In genomic region chr15:100931143-100931890, GRCh38 we compare ENCODE assay signal across 14 cellular contexts. TPM values are rescaled to one million over a fixed set of nuclear protein-coding genes. Genes with fewer than 3 reads are reported as not detected.
DNase-seq lines count a peak whose midpoint lies in the region; ATAC-seq, FAIRE-seq and TF ChIP-seq lines count a peak whose summit lies in the region.
"Had no signal": no experiment of that assay in that cellular context is flagged by ENCODE, and none has a peak within 500 bp of the region (broad histone marks: within the 10 kb centered on the region; RNA-seq: fewer than 3 reads in every experiment).

No MANE protein-coding gene starts in this region.

- POLR2A ChIA-PET in K562 (lab: Yijun Ruan, JAX), result no interaction called here

- H4K20me1 ChIP-seq in K562 (replicated peaks; ENCODE audit: control insufficient read depth, insufficient read depth, low read length), result no peaks in the 10 kb centered on the region

- CTCF ChIA-PET in K562 (lab: Yijun Ruan, JAX; ENCODE audit: low intra/inter-chr PET ratio), result no interaction called here

- no TSS peak for BruUV-seq in K562 (replicated peaks; lab: Mats Ljungman, UMichigan)

- no peak for TF ChIP-seq RAD21 in K562 (CRISPR knock-in tag; conservative IDR thresholded peaks at IDR 0.05 in 1 of 2, IDR thresholded peaks at IDR 0.05 in 1 of 2)

- no peak overlapping the region for H3K4me2 ChIP-seq in K562 (ENCODE audit: insufficient read depth, low read length)

- H3K79me2 ChIP-seq in K562 (ENCODE audit: control insufficient read depth, insufficient read depth, low read length), result no peaks in the 10 kb centered on the region

- FAIRE-seq in K562 (lab: Jason Lieb, UNC), result no peak
- FAIRE-seq: kidney, urothelium cell line had no signal

- H3K9ac ChIP-seq in K562 (ENCODE audit: insufficient read depth in 1 of 2, low read depth in 2 of 2, low read length in 2 of 2), result no peak overlapping the region
- H3K9ac ChIP-seq in colonic mucosa (ENCODE audit: low read depth in 2 of 2, low read length in 2 of 2), result no peak overlapping the region

- H3K4me1 ChIP-seq in K562 (replicated peaks in 1 of 2; ENCODE audit: control insufficient read depth in 2 of 2, insufficient read depth in 2 of 2, low read length in 2 of 2) (no peaks in the 10 kb centered on the region), colonic mucosa (no peaks in the 10 kb centered on the region)

- no peak for TF ChIP-seq EP300 in K562 (IDR thresholded peaks at IDR 0.05; ENCODE audit: low read length)

- intact Hi-C loops in K562 (cut with micrococcal nuclease), result no loop called here
- intact Hi-C loops in colonic mucosa (cut with DNase I), result no loop called here

- H3K9me3 ChIP-seq in K562 (replicated peaks; ENCODE audit: control insufficient read depth, insufficient read depth, low read depth, low read length), result no peaks in the 10 kb centered on the region
- no peaks in the 10 kb centered on the region for H3K9me3 ChIP-seq in colonic mucosa

- 4% methylated on average over 15 of the region's 15 CpGs for WGBS in K562 (ENCODE audit: insufficient coverage, low coverage, missing lambda C conversion rate)

- no peak for TF ChIP-seq CTCF in K562 (IDR thresholded peaks at IDR 0.05 in 2 of 3, conservative IDR thresholded peaks at IDR 0.05 in 1 of 3; ENCODE audit: insufficient read depth in 2 of 3, low read depth in 1 of 3, low read length in 3 of 3)
- no peak for TF ChIP-seq CTCF in colonic mucosa (IDR thresholded peaks at IDR 0.05)

- no peak for TF ChIP-seq POLR2A in K562 (conservative IDR thresholded peaks at IDR 0.05)

- ATAC-seq in GM18511 (IDR thresholded peaks at IDR 0.05; ENCODE audit: unreplicated experiment), result peak; percentile 41
- ATAC-seq in GM21447 (IDR thresholded peaks at IDR 0.05; ENCODE audit: unreplicated experiment), result peak; percentile 31
- ATAC-seq in HG03103 (IDR thresholded peaks at IDR 0.05; ENCODE audit: low read depth, unreplicated experiment), result peak; percentile 31
- ATAC-seq in K562, result no peak
- ATAC-seq in GM21360 (IDR thresholded peaks at IDR 0.05; ENCODE audit: unreplicated experiment), result no peak
- ATAC-seq: naive thymus-derived CD4-positive, alpha-beta T cell had no signal

- DNase-seq in K562 (ENCODE audit: extremely low read depth in 1 of 4, low spot score in 3 of 4) (no peak), colonic mucosa (no peak), UCSD-AML1 (lab: John Stamatoyannopoulos, UW; ENCODE audit: unreplicated experiment) (no peak), HuH-7 (ENCODE audit: low spot score) (no peak)
- DNase-seq: CD4-positive, CD25-positive, alpha-beta regulatory T cell; H7; kidney; naive thymus-derived CD4-positive, alpha-beta T cell; NCI-H146 had no signal

- H3K36me3 ChIP-seq in K562 (ENCODE audit: control insufficient read depth, insufficient read depth, low read length) (no peaks in the 10 kb centered on the region), colonic mucosa (no peaks in the 10 kb centered on the region)

- no peaks in the 10 kb centered on the region for H3K9me1 ChIP-seq in K562 (ENCODE audit: control insufficient read depth, insufficient read depth, low read length)

- H3K27me3 ChIP-seq in K562 (ENCODE audit: control insufficient read depth in 2 of 2, insufficient read depth in 2 of 2, low read length in 2 of 2), result peaks cover 10 to 51% of the 10 kb centered on the region in 2 experiments
- no peaks in the 10 kb centered on the region for H3K27me3 ChIP-seq in colonic mucosa

- no peak overlapping the region for H3K27ac ChIP-seq in K562 (ENCODE audit: extremely low read depth, low read depth, low read length)
- H3K27ac ChIP-seq in colonic mucosa, result no peak overlapping the region

- in situ Hi-C loops in K562 (cut with MboI), result no loop called here

- H2AFZ ChIP-seq in K562 (ENCODE audit: low read depth, low read length), result no peak overlapping the region

- H3K4me3 ChIP-seq in K562, result no peak overlapping the region
- H3K4me3 ChIP-seq in colonic mucosa, result no peak overlapping the region

TF ChIP-seq in K562, 482 proteins besides CTCF, POLR2A, EP300 and RAD21:
- TF ChIP-seq NFIC (IDR thresholded peaks at IDR 0.05) (peak; percentile 44; the same call in 1 of the 2 replicates), BRF1 (IDR thresholded peaks at IDR 0.05; ENCODE audit: borderline replicate concordance, extremely low read depth, insufficient read length) (no peak)
TF ChIP-seq in K562: peak in this region for 1.

RNA-seq across cellular contexts. Expression of gene LRRK1, which starts 12.2 kb away (rescaled TPM):
- total RNA-seq in K562 (2011; cell fraction: chromatin; rRNA removed; ENCODE audit: low replicate concordance), result 0.28 and 1.9 TPM in 2 replicates
- total RNA-seq in K562 (2011; cell fraction: nucleolus; rRNA removed), result 1.2 and 1.4 TPM in 2 replicates
- total RNA-seq in K562 (2011; cell fraction: nucleoplasm; rRNA removed), result 0.23 and 0.44 TPM in 2 replicates
- total RNA-seq in K562 (2014; rRNA removed), result 0.16 and 1.5 TPM in 2 replicates
- total RNA-seq in K562 (2014; rRNA removed; fragmentation: Illumina TruSeq; extraction: Trizol), result 0.03 and 0.11 TPM in 2 replicates
- 0.04 and 0.11 TPM in 2 replicates for total RNA-seq in K562 (2015; rRNA removed; fragmentation: Illumina TruSeq; extraction: Trizol)
- 0.25 and 0.49 TPM in 2 replicates for total RNA-seq in K562 (2021)
- 0.24 and 0.34 TPM in 2 replicates for polyA plus RNA-seq in K562 (2011; rRNA removed)
- 0.40 and 0.55 TPM in 2 replicates for polyA plus RNA-seq in K562 (2011; cell fraction: cytosol; rRNA removed)
- polyA plus RNA-seq in K562 (2011; cell fraction: nucleus; rRNA removed), result 0.47 and 1.5 TPM in 2 replicates
- polyA plus RNA-seq in K562 (2012), result 0.20 and 0.43 TPM in 2 replicates
- 0.06 and 0.09 TPM in 2 replicates for polyA plus RNA-seq in K562 (2014; fragmentation: Illumina TruSeq; extraction: Trizol)
- polyA plus RNA-seq in K562 (2014; fragmentation: Nextera tagmentation; extraction: Ambion mirVana), result under 1 TPM; 0.01 to 0.03 TPM
- 0.20 and 0.27 TPM in 2 replicates for polyA plus RNA-seq in K562 (2014; rRNA removed)
- polyA minus RNA-seq in K562 (2011; rRNA and poly(A)+ RNA removed), result 0.07 and 0.27 TPM in 2 replicates
- polyA minus RNA-seq in K562 (2011; cell fraction: cytosol; rRNA and poly(A)+ RNA removed), result 0.82 TPM in 1 of 2 replicates, not detected in the other
- polyA minus RNA-seq in K562 (2011; cell fraction: nucleus; rRNA and poly(A)+ RNA removed), result 0.27 and 2.0 TPM in 2 replicates
- 10 to 100 TPM; 29.6 to 36.0 TPM for total RNA-seq in colonic mucosa
- polyA plus RNA-seq: naive thymus-derived CD4-positive, alpha-beta T cell had no signal

RNA-seq across cellular contexts. Expression of gene ALDH1A3, which starts 51.7 kb away (rescaled TPM):
- total RNA-seq in K562 (2011; cell fraction: chromatin; rRNA removed; ENCODE audit: low replicate concordance), result not detected in 2 replicates
- total RNA-seq in K562 (2011; cell fraction: nucleolus; rRNA removed), result not detected in 2 replicates
- total RNA-seq in K562 (2011; cell fraction: nucleoplasm; rRNA removed), result not detected in 2 replicates
- total RNA-seq in K562 (2014; rRNA removed), result not detected in 2 replicates
- total RNA-seq in K562 (2014; rRNA removed; fragmentation: Illumina TruSeq; extraction: Trizol), result not detected in 2 replicates
- not detected in 2 replicates for total RNA-seq in K562 (2015; rRNA removed; fragmentation: Illumina TruSeq; extraction: Trizol)
- total RNA-seq in K562 (2021), result 0.38 and 0.40 TPM in 2 replicates
- not detected in 2 replicates for polyA plus RNA-seq in K562 (2011; rRNA removed)
- not detected in 2 replicates for polyA plus RNA-seq in K562 (2011; cell fraction: cytosol; rRNA removed)
- polyA plus RNA-seq in K562 (2011; cell fraction: nucleus; rRNA removed), result not detected in 2 replicates
- not detected in 2 replicates for polyA plus RNA-seq in K562 (2012)
- polyA plus RNA-seq in K562 (2014; fragmentation: Illumina TruSeq; extraction: Trizol), result not detected in 2 replicates
- polyA plus RNA-seq in K562 (2014; fragmentation: Nextera tagmentation; extraction: Ambion mirVana), result not detected
- not detected in 2 replicates for polyA plus RNA-seq in K562 (2014; rRNA removed)
- polyA minus RNA-seq in K562 (2011; rRNA and poly(A)+ RNA removed), result not detected in 2 replicates
- not detected in 2 replicates for polyA minus RNA-seq in K562 (2011; cell fraction: cytosol; rRNA and poly(A)+ RNA removed)
- polyA minus RNA-seq in K562 (2011; cell fraction: nucleus; rRNA and poly(A)+ RNA removed), result not detected in 2 replicates
- total RNA-seq in colonic mucosa, result 1 to 10 TPM; 3.8 to 7.4 TPM
- total RNA-seq: CD4-positive, CD25-positive, alpha-beta regulatory T cell; naive thymus-derived CD4-positive, alpha-beta T cell had no signal
- polyA plus RNA-seq: CD4-positive, CD25-positive, alpha-beta regulatory T cell; naive thymus-derived CD4-positive, alpha-beta T cell had no signal

Comparison
In these comparisons a context has a peak if more than half of its experiments do, and no peak if none do; other contexts are left out.
1. ATAC-seq: peak in GM18511 (single experiment), GM21447 (single experiment) and HG03103 (single experiment); none in K562 (single experiment) and GM21360 (single experiment).
2. RNA of gene LRRK1, which starts 12.2 kb away (total RNA-seq): 29.6 to 36.0 TPM in colonic mucosa; 0.03 to 1.9 TPM in K562; every median in the first group is over 10 times any median in the second.